In the genomic region with DNA sequence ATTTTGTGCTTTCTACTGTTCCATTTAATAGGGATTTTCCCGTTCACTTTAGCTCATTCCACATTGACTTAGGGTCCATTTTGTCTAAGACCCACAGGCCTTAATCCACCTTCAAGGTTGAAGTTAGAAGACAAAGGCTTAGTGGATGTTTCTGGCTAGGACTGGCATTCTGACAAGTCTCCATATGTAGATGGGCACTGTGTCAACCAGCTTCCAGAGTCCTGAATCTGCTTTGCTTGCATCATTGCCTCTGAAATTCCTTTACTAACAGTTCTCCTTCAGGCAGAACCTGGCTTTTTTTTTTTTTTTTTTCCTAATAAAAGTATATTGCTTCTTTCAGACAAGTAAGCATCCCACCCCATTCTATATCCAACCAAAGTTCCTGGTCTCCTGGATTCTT, we compare ENCODE assay signal across 10 cellular contexts.
A peak's percentile ranks its signal among the peaks of the same experiment; 100 is the strongest.
DNase-seq lines count a peak whose midpoint lies in the region; ATAC-seq and TF ChIP-seq lines count a peak whose summit lies in the region.
"Had no signal": no experiment of that assay in that cellular context is flagged by ENCODE, and none has a peak within 500 bp of the region (broad histone marks: within the 10 kb centered on the region; RNA-seq: fewer than 3 reads in every experiment).

No MANE protein-coding gene starts in this region.

- H3K4me1 ChIP-seq in thyroid gland: peaks cover 17 to 47% of the 10 kb centered on the region in 2 donors

- H3K27me3 ChIP-seq in thyroid gland: no peaks in the 10 kb centered on the region

- TF ChIP-seq CTCF in fibroblast of villous mesenchyme (IDR thresholded peaks at IDR 0.05; ENCODE audit: insufficient read depth, low read depth, low read length): no peak
- TF ChIP-seq CTCF in thyroid gland (IDR thresholded peaks at IDR 0.05): peak in 1 of 6 experiments; percentile 38

- H3K4me1 Mint-ChIP-seq in activated naive CD4-positive, alpha-beta T cell treated with anti-CD3 and anti-CD28 coated beads, Interleukin-2, amount 10 ng/mL, durations not matched to agents 7 days and 5 days: peaks cover 43% of the 10 kb centered on the region

- peak; percentile 63 for ATAC-seq in SK-N-SH treated with all-trans-retinoic acid at 6 μM for 48 hours

- H3K9me3 Mint-ChIP-seq in activated naive CD4-positive, alpha-beta T cell treated with anti-CD3 and anti-CD28 coated beads, Interleukin-2, amount 10 ng/mL, durations not matched to agents 7 days and 5 days: no peaks in the 10 kb centered on the region

- H3K36me3 ChIP-seq in thyroid gland: no peaks in the 10 kb centered on the region
- H3K36me3 ChIP-seq: spleen had no signal

- no peak overlapping the region for H3K4me3 ChIP-seq in fibroblast of villous mesenchyme (ENCODE audit: low read depth, low read length)
- no peak overlapping the region for H3K4me3 ChIP-seq in thyroid gland (replicated peaks in 1 of 3)
- H3K4me3 ChIP-seq: spleen had no signal

- no peak for DNase-seq in activated naive CD4-positive, alpha-beta T cell treated with anti-CD3 and anti-CD28 coated beads, Interleukin-2, amount 10 ng/mL, durations not matched to agents 7 days and 5 days
- DNase-seq in activated naive CD4-positive, alpha-beta T cell treated with Interleukin-2 at 50 U/mL for 16 hours: no peak
- DNase-seq in fibroblast of villous mesenchyme (ENCODE audit: low read depth) (peak; percentile 25), thyroid gland (peak; percentile 64 to 68), amniotic stem cell (lab: John Stamatoyannopoulos, UW) (no peak), NCI-H146 treated with DMSO at 0.1 percent for 48 hours (lab: John Stamatoyannopoulos, UW; ENCODE audit: unreplicated experiment) (no peak)
- DNase-seq in activated CD4-positive, CD25-positive, alpha-beta regulatory T cell (lab: John Stamatoyannopoulos, UW): no peak

- peak overlapping the region; percentile 88 for H3K27ac Mint-ChIP-seq in activated naive CD4-positive, alpha-beta T cell treated with anti-CD3 and anti-CD28 coated beads, Interleukin-2, amount 10 ng/mL, durations not matched to agents 7 days and 5 days

- H3K27me3 Mint-ChIP-seq in activated naive CD4-positive, alpha-beta T cell treated with anti-CD3 and anti-CD28 coated beads, Interleukin-2, amount 10 ng/mL, durations not matched to agents 7 days and 5 days: peaks cover 6% of the 10 kb centered on the region

- no peaks in the 10 kb centered on the region for H3K9me3 ChIP-seq in thyroid gland
- H3K9me3 ChIP-seq: spleen had no signal

- TF ChIP-seq POLR2A in thyroid gland (IDR thresholded peaks at IDR 0.05): no peak

- no peak overlapping the region for H3K4me3 Mint-ChIP-seq in activated naive CD4-positive, alpha-beta T cell treated with anti-CD3 and anti-CD28 coated beads, Interleukin-2, amount 10 ng/mL, durations not matched to agents 7 days and 5 days

- intact Hi-C loops in thyroid gland (cut with DNase I): no loop called here

- peak overlapping the region; percentile 92 to 95 (median 94) for H3K27ac ChIP-seq in thyroid gland
- H3K27ac ChIP-seq: VCaP had no signal

- CTCF ChIA-PET in activated naive CD4-positive, alpha-beta T cell treated with anti-CD3 and anti-CD28 coated beads, Interleukin-2, amount 10 ng/mL, durations not matched to agents 7 days and 5 days (lab: Charles Lee): interaction anchor here (0.9 to 3.3 kb wide), 14 partner anchors 8 to 191 kb away, joined by 3 to 47 read pairs (median 4); no protein-coding TSS in a partner anchor

- peaks cover 2% of the 10 kb centered on the region for H3K36me3 Mint-ChIP-seq in activated naive CD4-positive, alpha-beta T cell treated with anti-CD3 and anti-CD28 coated beads, Interleukin-2, amount 10 ng/mL, durations not matched to agents 7 days and 5 days

- WGBS in thyroid gland, 2 donors: 75 to 76% methylated on average over 1 of the region's 1 CpG

TF ChIP-seq in SK-N-SH treated with all-trans-retinoic acid at 6 μM for 48 hours, 23 proteins besides CTCF, POLR2A, EP300 and RAD21:
- TF ChIP-seq ZNF565 (CRISPR knock-in tag; conservative IDR thresholded peaks at IDR 0.05; ENCODE audit: low read depth) (no peak), ARNTL (CRISPR knock-in tag; IDR thresholded peaks at IDR 0.05; ENCODE audit: borderline replicate concordance, low read depth) (no peak), OSR1 (CRISPR knock-in tag; IDR thresholded peaks at IDR 0.05) (no peak)

Comparison
In these comparisons a context has a peak if more than half of its experiments do, and no peak if none do; other contexts are left out.
1. DNase-seq: peak in fibroblast of villous mesenchyme (single experiment) and thyroid gland (2 of 2); none in activated naive CD4-positive, alpha-beta T cell treated with anti-CD3 and anti-CD28 coated beads, Interleukin-2, amount 10 ng/mL, durations not matched to agents 7 days and 5 days (single experiment), activated naive CD4-positive, alpha-beta T cell treated with Interleukin-2 at 50 U/mL for 16 hours (single experiment), activated CD4-positive, CD25-positive, alpha-beta regulatory T cell (0 of 4), amniotic stem cell (single experiment) and NCI-H146 treated with DMSO at 0.1 percent for 48 hours (single experiment).